ENCODE assay signal across 19 cellular contexts in the genomic region with DNA sequence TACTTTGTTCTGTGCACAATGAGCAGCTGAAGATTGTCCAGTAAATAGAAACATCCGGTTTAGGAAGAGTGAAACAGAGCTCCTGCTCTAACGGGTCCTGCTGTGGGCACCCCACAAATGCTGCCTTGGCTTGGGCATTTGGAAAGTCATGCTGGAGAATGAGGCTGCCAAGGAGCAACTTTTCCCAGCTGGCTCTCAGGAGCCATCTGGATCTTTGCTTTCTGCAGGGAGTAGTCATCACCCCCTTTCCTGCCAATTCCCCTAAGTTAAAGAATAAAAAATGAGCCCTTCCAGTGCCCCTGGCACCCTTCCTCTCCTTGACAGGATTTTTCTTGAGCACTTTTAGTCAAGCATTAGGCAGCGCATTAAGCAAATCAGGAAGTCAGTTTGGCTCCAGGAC.
"Had no signal": no experiment of that assay in that cellular context is flagged by ENCODE, and none has a peak within 500 bp of the region (broad histone marks: within the 10 kb centered on the region; RNA-seq: fewer than 3 reads in every experiment).

No MANE protein-coding gene starts in this region.

- ATAC-seq: effector memory CD8-positive, alpha-beta T cell; foreskin keratinocyte; left cardiac atrium; lower lobe of right lung; natural killer cell; right lobe of liver; stimulated activated effector memory CD8-positive, alpha-beta T cell treated with anti-CD3 and anti-CD28 coated beads, Interleukin-12 subunit alpha, Interleukin-12 subunit beta, amount 100 ng/mL, for 72 hours; stimulated activated naive CD8-positive, alpha-beta T cell treated with anti-CD3 and anti-CD28 coated beads, Interleukin-15, Interleukin-2, amounts not matched to agents 100 U/mL and 50 U/mL, for 24 hours had no signal

- H3K9me3 ChIP-seq: esophagus muscularis mucosa, left ventricle myocardium inferior, lower lobe of right lung, ovary, right lobe of liver, suprapubic skin, thyroid gland had no signal

- H3K27me3 ChIP-seq: esophagus muscularis mucosa, ovary, right lobe of liver, suprapubic skin, thyroid gland had no signal

- H3K4me1 ChIP-seq: right lobe of liver had no signal

- H3K36me3 ChIP-seq: esophagus muscularis mucosa, left ventricle myocardium inferior, lower lobe of right lung, neural progenitor cell, ovary, right lobe of liver, suprapubic skin, thyroid gland had no signal

- DNase-seq: effector memory CD8-positive, alpha-beta T cell; foreskin keratinocyte; immature natural killer cell; kidney; left cardiac atrium; left ventricle myocardium inferior; lower lobe of right lung; natural killer cell; nucleus accumbens; ovary; stimulated activated CD4-positive, alpha-beta T cell treated with anti-CD3 and anti-CD28 coated beads, Interleukin-4, amount 100 ng/mL, for 1 hour; stimulated activated CD8-positive, alpha-beta memory T cell treated with anti-CD3 and anti-CD28 coated beads, Interleukin-4, amount 100 ng/mL, for 48 hours; stimulated activated naive CD8-positive, alpha-beta T cell treated with anti-CD3 and anti-CD28 coated beads, Interleukin-15, Interleukin-2, amounts not matched to agents 100 U/mL and 50 U/mL, for 24 hours; thyroid gland had no signal

- H3K4me3 ChIP-seq: esophagus muscularis mucosa, left ventricle myocardium inferior, lower lobe of right lung, neural progenitor cell, ovary, right lobe of liver, suprapubic skin, thyroid gland had no signal
